In the genomic region with DNA sequence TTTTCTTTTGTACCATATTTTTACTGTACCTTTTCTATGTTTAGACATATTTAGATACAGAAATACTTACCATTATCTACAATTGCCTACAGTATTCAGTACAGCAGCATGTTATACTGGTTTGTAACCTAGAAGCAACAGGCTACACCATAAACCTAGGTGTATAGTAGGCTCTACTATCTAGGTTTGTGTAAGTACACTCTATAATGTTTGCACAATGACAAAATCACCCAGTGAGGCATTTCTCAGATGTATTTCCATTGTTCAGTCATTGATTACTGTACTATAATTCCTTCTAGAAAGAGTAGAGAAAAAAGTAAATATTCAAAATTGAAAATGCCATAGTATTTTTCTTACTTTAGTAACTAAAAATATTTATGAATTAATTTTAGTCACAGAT, we compare ENCODE assay signal across 21 cellular contexts.
"Had no signal": no experiment of that assay in that cellular context is flagged by ENCODE, and none has a peak within 500 bp of the region (broad histone marks: within the 10 kb centered on the region; RNA-seq: fewer than 3 reads in every experiment).

No MANE protein-coding gene starts in this region.

- H3K9ac ChIP-seq: KMS-11, SK-N-SH had no signal

- ATAC-seq: K562, Panc1, T-cell had no signal

- FAIRE-seq: K562 had no signal

- H3K4me2 ChIP-seq: KMS-11, SK-N-SH had no signal

- H3K27ac ChIP-seq: KMS-11, RWPE1 had no signal

- DNase-seq: Kasumi-1, MM.1S, NCI-H1092 treated with DMSO at 0.1 percent for 48 hours, NCI-H1436, NCI-H1694 treated with DMSO at 0.1 percent for 48 hours, NCI-H1930, NCI-H2081, NCI-H2171, NCI-H226, NCI-H446 treated with DMSO at 0.1 percent for 48 hours, NCI-H510A treated with DMSO at 0.1 percent for 48 hours, NCI-H526, NCI-H774, SHP77, SK-N-SH, SW 1271, T-cell had no signal

- H3K9me3 ChIP-seq: SK-N-SH had no signal

- H3K4me3 ChIP-seq: K562 had no signal
